ENCODE assay signal across 21 cellular contexts in genomic region chr6:161300823-161301222, GRCh38.
"Had no signal": no experiment of that assay in that cellular context is flagged by ENCODE, and none has a peak within 500 bp of the region (broad histone marks: within the 10 kb centered on the region; RNA-seq: fewer than 3 reads in every experiment).

No MANE protein-coding gene starts in this region.

- H3K9me3 ChIP-seq: ascending aorta, esophagus squamous epithelium, tibial artery had no signal

- DNase-seq: activated CD4-positive, alpha-beta T cell treated with anti-CD3 and anti-CD28 coated beads, Interleukin-2, amount 10 ng/mL, durations not matched to agents 24 days and 14 days; activated CD8-positive, alpha-beta T cell treated with anti-CD3 and anti-CD28 coated beads for 36 hours; activated naive CD4-positive, alpha-beta T cell treated with Interleukin-2 at 50 U/mL for 16 hours; activated T-cell treated with anti-CD3 and anti-CD28 coated beads, Interleukin-2, amount 50 U/mL, for 1 hour; dermis blood vessel endothelial cell; effector memory CD4-positive, alpha-beta T cell; esophagus squamous epithelium; left colon; midbrain; nephron progenitor cell; nucleus accumbens; posterior cingulate gyrus; stimulated activated CD4-positive, alpha-beta T cell treated with anti-CD3 and anti-CD28 coated beads, Interleukin-2, amount 100 ng/mL, for 24 hours; stimulated activated naive CD8-positive, alpha-beta T cell treated with anti-CD3 and anti-CD28 coated beads, Interleukin-15, Interleukin-2, amounts not matched to agents 100 U/mL and 50 U/mL, for 24 hours; substantia nigra; T1000 had no signal

- H3K27ac ChIP-seq: ascending aorta, esophagus squamous epithelium, tibial artery had no signal

- ATAC-seq: activated CD8-positive, alpha-beta T cell treated with anti-CD3 and anti-CD28 coated beads for 36 hours; activated T-helper 17 cell treated with anti-CD3 and anti-CD28 coated beads, Interleukin-2, amount 50 U/mL, for 72 hours; left colon; stimulated activated naive CD8-positive, alpha-beta T cell treated with anti-CD3 and anti-CD28 coated beads, Interleukin-15, Interleukin-2, amounts not matched to agents 100 U/mL and 50 U/mL, for 24 hours had no signal

- H3K27me3 ChIP-seq: ascending aorta, esophagus squamous epithelium, tibial artery had no signal

- H3K4me1 ChIP-seq: ascending aorta had no signal

- H3K36me3 ChIP-seq: ascending aorta, esophagus squamous epithelium, tibial artery had no signal

- H3K4me3 ChIP-seq: ascending aorta, esophagus squamous epithelium, tibial artery had no signal

- FAIRE-seq: endothelial cell of umbilical vein, islet of Langerhans had no signal
